8 cellular contexts compared by ENCODE assay signal in the genomic region with DNA sequence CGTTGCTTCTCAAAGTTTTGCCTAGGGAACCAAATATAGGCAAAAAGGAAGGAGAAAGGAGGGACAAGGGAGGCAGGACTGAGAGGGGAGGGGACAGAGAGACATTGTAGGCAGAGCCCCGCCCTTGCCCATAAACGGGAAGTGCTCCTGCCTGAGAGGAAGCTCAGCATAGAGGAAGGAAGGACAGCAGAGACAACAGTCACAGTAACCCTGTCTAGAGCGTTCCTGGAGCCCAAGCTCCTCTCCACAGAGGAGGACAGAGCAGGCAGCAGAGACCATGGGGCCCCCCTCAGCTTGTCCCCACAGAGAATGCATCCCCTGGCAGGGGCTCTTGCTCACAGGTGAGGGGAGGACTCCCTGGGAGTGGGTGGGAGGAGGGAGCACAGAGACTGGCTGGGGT.
DNase-seq lines count a peak whose midpoint lies in the region; ATAC-seq lines count a peak whose summit lies in the region.

A gene (plus strand): TSS at position 169 of the 400 bp plus-strand sequence. CDS start 109 bp downstream, at position 278.

- no peaks in the 10 kb centered on the region for H3K27me3 Mint-ChIP-seq in stimulated activated memory B cell treated with anti-CD40 and anti-IgM and Interleukin-4, amounts not matched to agents 10 μg/mL and 1 μg/mL and 100 μg/mL, for 72 hours

- peaks cover 36% of the 10 kb centered on the region for H3K36me3 Mint-ChIP-seq in stimulated activated memory B cell treated with anti-CD40 and anti-IgM and Interleukin-4, amounts not matched to agents 10 μg/mL and 1 μg/mL and 100 μg/mL, for 72 hours

- DNase-seq in CMK (ENCODE audit: low read depth) (peak; percentile 38), T-helper 22 cell (ENCODE audit: low read depth) (peak; percentile 20), germinal center (ENCODE audit: low spot score) (peak; percentile 78), middle frontal gyrus (ENCODE audit: extremely low spot score, low spot score) (no peak), NCI-H2171 treated with DMSO at 0.1 percent for 48 hours (lab: John Stamatoyannopoulos, UW) (no peak)

- ATAC-seq in HG02678 (IDR thresholded peaks at IDR 0.05; ENCODE audit: unreplicated experiment) = peak; percentile 55
- ATAC-seq in stimulated activated memory B cell treated with anti-CD40 and anti-IgM and Interleukin-4, amounts not matched to agents 10 μg/mL and 1 μg/mL and 100 μg/mL, for 72 hours = peak; percentile 99
- ATAC-seq in HG03457 (IDR thresholded peaks at IDR 0.05; ENCODE audit: unreplicated experiment) = no peak

- H3K9me3 Mint-ChIP-seq in stimulated activated memory B cell treated with anti-CD40 and anti-IgM and Interleukin-4, amounts not matched to agents 10 μg/mL and 1 μg/mL and 100 μg/mL, for 72 hours = peaks cover 5% of the 10 kb centered on the region

- peak within 1 kb of the TSS; percentile 78 for H3K4me3 Mint-ChIP-seq in stimulated activated memory B cell treated with anti-CD40 and anti-IgM and Interleukin-4, amounts not matched to agents 10 μg/mL and 1 μg/mL and 100 μg/mL, for 72 hours

- peaks cover 35% of the 10 kb centered on the region for H3K4me1 Mint-ChIP-seq in stimulated activated memory B cell treated with anti-CD40 and anti-IgM and Interleukin-4, amounts not matched to agents 10 μg/mL and 1 μg/mL and 100 μg/mL, for 72 hours

- H3K27ac Mint-ChIP-seq in stimulated activated memory B cell treated with anti-CD40 and anti-IgM and Interleukin-4, amounts not matched to agents 10 μg/mL and 1 μg/mL and 100 μg/mL, for 72 hours = peak within 1 kb of the TSS; percentile 92

Comparison
In these comparisons a context has a peak if more than half of its experiments do, and no peak if none do; other contexts are left out.
1. DNase-seq: peak in CMK (single experiment), T-helper 22 cell (single experiment) and germinal center (single experiment); none in middle frontal gyrus (single experiment) and NCI-H2171 treated with DMSO at 0.1 percent for 48 hours (single experiment).